In the genomic region with DNA sequence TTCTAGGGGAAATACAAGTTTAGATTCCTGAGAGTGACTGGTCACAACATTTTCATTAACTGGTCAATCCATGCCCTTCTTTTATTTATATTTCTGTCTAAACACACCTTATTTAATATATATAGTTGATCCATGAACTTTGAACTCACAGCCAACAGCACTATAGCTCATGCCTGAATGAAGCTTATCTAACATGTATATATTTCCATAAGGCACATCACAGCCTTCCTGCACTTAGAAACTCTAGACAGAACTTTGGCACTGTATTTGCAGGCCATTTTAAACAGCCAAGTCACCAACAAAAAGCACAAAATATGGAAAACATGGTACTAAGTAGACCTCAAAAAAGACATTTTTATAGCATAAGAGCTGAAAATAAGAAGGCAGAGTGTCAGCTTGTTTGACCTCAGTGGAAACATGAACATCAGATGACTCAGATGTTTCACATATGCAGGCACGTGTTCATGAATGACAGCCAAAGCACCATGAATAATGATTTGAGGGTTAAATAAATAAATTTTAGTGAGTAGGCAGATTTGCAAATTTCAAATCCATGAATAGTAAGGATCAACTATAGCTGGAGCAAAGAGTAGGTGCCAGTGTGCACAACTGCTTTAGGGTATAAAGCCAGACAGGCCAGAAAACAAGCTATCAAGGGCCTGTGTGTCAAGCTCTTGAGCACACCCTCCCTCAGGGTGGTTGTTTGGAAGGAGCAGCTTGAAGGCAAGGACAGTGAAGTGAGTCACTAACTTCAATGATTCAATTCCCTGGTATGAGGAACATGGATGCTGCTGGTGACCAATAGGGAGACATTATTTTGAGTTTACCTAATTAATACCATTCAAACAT, we compare ENCODE assay signal across 10 cellular contexts.
A peak's percentile ranks its signal among the peaks of the same experiment; 100 is the strongest.
DNase-seq lines count a peak whose midpoint lies in the region; ATAC-seq and TF ChIP-seq lines count a peak whose summit lies in the region.
"Had no signal": no experiment of that assay in that cellular context is flagged by ENCODE, and none has a peak within 500 bp of the region (broad histone marks: within the 10 kb centered on the region; RNA-seq: fewer than 3 reads in every experiment).

No MANE protein-coding gene starts in this region.

- peak; percentile 86 for DNase-seq in AG20443 (ENCODE audit: low spot score)
- peak; percentile 84 for DNase-seq in astrocyte of the hippocampus (ENCODE audit: low read depth, low spot score)
- no peak for DNase-seq in lower lobe of right lung
- no peak for DNase-seq in NCI-H1436 treated with DMSO at 0.1 percent for 48 hours (lab: John Stamatoyannopoulos, UW)
- no peak for DNase-seq in pons (ENCODE audit: low spot score)
- no peak for DNase-seq in COR-L47 (lab: John Stamatoyannopoulos, UW)
- DNase-seq: activated naive CD4-positive, alpha-beta T cell treated with Interleukin-2 at 50 U/mL for 16 hours had no signal

- ATAC-seq in HG02981 (IDR thresholded peaks at IDR 0.05; ENCODE audit: unreplicated experiment) (peak; percentile 44), lower lobe of right lung (peak; percentile 81 to 85), GM21529 (IDR thresholded peaks at IDR 0.05; ENCODE audit: unreplicated experiment) (no peak)

- no peaks in the 10 kb centered on the region for H3K4me1 ChIP-seq in lower lobe of right lung
- H3K4me1 ChIP-seq: parathyroid adenoma had no signal

- H3K36me3 ChIP-seq in lower lobe of right lung, result no peaks in the 10 kb centered on the region

- no peak for TF ChIP-seq CTCF in lower lobe of right lung (IDR thresholded peaks at IDR 0.05)

- no peak overlapping the region for H3K27ac ChIP-seq in lower lobe of right lung
- H3K27ac ChIP-seq: parathyroid adenoma had no signal

- no peak overlapping the region for H3K4me3 ChIP-seq in lower lobe of right lung

- no peaks in the 10 kb centered on the region for H3K9me3 ChIP-seq in lower lobe of right lung

- intact Hi-C loops in lower lobe of right lung (cut with DNase I), result no loop called here

- H3K27me3 ChIP-seq in lower lobe of right lung (ENCODE audit: low read depth), result no peaks in the 10 kb centered on the region

Comparison
In these comparisons a context has a peak if more than half of its experiments do, and no peak if none do; other contexts are left out.
1. DNase-seq: peak in AG20443 (single experiment) and astrocyte of the hippocampus (single experiment); none in lower lobe of right lung (single experiment), NCI-H1436 treated with DMSO at 0.1 percent for 48 hours (single experiment), pons (single experiment) and COR-L47 (single experiment).